Comparison of ENCODE assay signal across 20 cellular contexts in genomic region chr2:10978112-10978670, GRCh38.
"Had no signal": no experiment of that assay in that cellular context is flagged by ENCODE, and none has a peak within 500 bp of the region (broad histone marks: within the 10 kb centered on the region; RNA-seq: fewer than 3 reads in every experiment).

No MANE protein-coding gene starts in this region.

- DNase-seq: activated CD4-positive, alpha-beta T cell treated with anti-CD3 and anti-CD28 coated beads, Interleukin-2, amount 50 U/mL, for 48 hours; activated CD8-positive, alpha-beta memory T cell treated with anti-CD3 and anti-CD28 coated beads, Interleukin-2, amount 10 ng/mL, durations not matched to agents 7 days and 5 days; activated T-cell treated with anti-CD3 and anti-CD28 coated beads, Interleukin-2, amount 50 U/mL, for 1 hour; adrenal gland; central memory CD4-positive, alpha-beta T cell; cortex of kidney; effector CD8-positive, alpha-beta T cell; esophagus squamous epithelium; foreskin fibroblast; pancreas; retina; small intestine; stimulated activated CD4-positive, alpha-beta T cell treated with anti-CD3 and anti-CD28 coated beads, Interleukin-4, amount 100 ng/mL, for 4 hours; stimulated activated CD8-positive, alpha-beta memory T cell treated with anti-CD3 and anti-CD28 coated beads, Interleukin-4, amount 100 ng/mL, for 48 hours; stimulated activated naive CD8-positive, alpha-beta T cell treated with anti-CD3 and anti-CD28 coated beads, Interleukin-15, Interleukin-2, amounts not matched to agents 100 U/mL and 50 U/mL, for 24 hours; T-cell; T-helper 9 cell had no signal

- H3K9me3 Mint-ChIP-seq: activated naive CD4-positive, alpha-beta T cell treated with anti-CD3 and anti-CD28 coated beads, Interleukin-2, amount 50 U/mL, for 24 hours; T-cell had no signal

- H3K36me3 Mint-ChIP-seq: activated CD8-positive, alpha-beta memory T cell treated with anti-CD3 and anti-CD28 coated beads, Interleukin-2, amount 10 ng/mL, durations not matched to agents 7 days and 5 days; activated naive CD4-positive, alpha-beta T cell treated with anti-CD3 and anti-CD28 coated beads, Interleukin-2, amount 50 U/mL, for 24 hours; T-cell; type B pancreatic cell had no signal

- H3K36me3 ChIP-seq: adrenal gland, esophagus squamous epithelium, pancreas had no signal

- H3K4me3 Mint-ChIP-seq: activated CD8-positive, alpha-beta memory T cell treated with anti-CD3 and anti-CD28 coated beads, Interleukin-2, amount 10 ng/mL, durations not matched to agents 7 days and 5 days; activated naive CD4-positive, alpha-beta T cell treated with anti-CD3 and anti-CD28 coated beads, Interleukin-2, amount 50 U/mL, for 24 hours; T-cell; type B pancreatic cell had no signal

- H3K27me3 ChIP-seq: adrenal gland, pancreas had no signal

- H3K9ac ChIP-seq: SK-N-SH had no signal

- ATAC-seq: activated CD8-positive, alpha-beta memory T cell treated with anti-CD3 and anti-CD28 coated beads, Interleukin-2, amount 10 ng/mL, durations not matched to agents 7 days and 5 days; pancreas; stimulated activated naive CD8-positive, alpha-beta T cell treated with anti-CD3 and anti-CD28 coated beads, Interleukin-15, Interleukin-2, amounts not matched to agents 100 U/mL and 50 U/mL, for 24 hours; T-cell had no signal

- H3K9me2 ChIP-seq: SK-N-SH had no signal

- H3K27ac ChIP-seq: adrenal gland, esophagus squamous epithelium, pancreas had no signal

- H3K4me2 ChIP-seq: SK-N-SH had no signal

- H3K4me1 ChIP-seq: adrenal gland, esophagus squamous epithelium, pancreas had no signal

- H3K4me3 ChIP-seq: adrenal gland, esophagus squamous epithelium, pancreas had no signal

- H3K4me1 Mint-ChIP-seq: activated naive CD4-positive, alpha-beta T cell treated with anti-CD3 and anti-CD28 coated beads, Interleukin-2, amount 50 U/mL, for 24 hours had no signal

- H3K27ac Mint-ChIP-seq: activated CD8-positive, alpha-beta memory T cell treated with anti-CD3 and anti-CD28 coated beads, Interleukin-2, amount 10 ng/mL, durations not matched to agents 7 days and 5 days; activated naive CD4-positive, alpha-beta T cell treated with anti-CD3 and anti-CD28 coated beads, Interleukin-2, amount 50 U/mL, for 24 hours; T-cell; type B pancreatic cell had no signal

- H3K9me3 ChIP-seq: adrenal gland, esophagus squamous epithelium, pancreas, SK-N-SH had no signal
